ENCODE assay signal across 1 cellular context in the genomic region with DNA sequence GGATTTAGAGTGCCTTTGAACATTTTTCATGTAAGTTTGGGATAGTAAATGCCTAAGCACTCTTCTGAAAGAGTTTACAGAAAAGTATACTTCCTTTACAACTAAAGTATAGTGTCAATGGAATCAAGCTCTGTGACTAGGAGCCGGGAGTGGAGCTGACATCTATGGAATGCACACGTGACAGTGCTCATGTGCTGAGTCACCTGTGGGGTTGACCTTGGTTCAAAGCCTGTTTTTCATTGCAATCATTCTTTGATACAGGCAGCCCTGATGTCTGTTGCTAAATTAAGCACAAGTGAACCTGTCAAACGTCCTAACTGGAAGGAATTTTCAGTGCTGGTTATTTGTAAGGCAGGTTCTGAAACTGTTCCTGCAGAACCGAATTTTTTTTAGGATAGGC.
TF ChIP-seq lines count a peak whose summit lies in the region.

No MANE protein-coding gene starts in this region.

TF ChIP-seq in HCT116, 20 proteins besides CTCF, POLR2A, EP300 and RAD21 (continued from another document):
- TF ChIP-seq, protein P1, sequence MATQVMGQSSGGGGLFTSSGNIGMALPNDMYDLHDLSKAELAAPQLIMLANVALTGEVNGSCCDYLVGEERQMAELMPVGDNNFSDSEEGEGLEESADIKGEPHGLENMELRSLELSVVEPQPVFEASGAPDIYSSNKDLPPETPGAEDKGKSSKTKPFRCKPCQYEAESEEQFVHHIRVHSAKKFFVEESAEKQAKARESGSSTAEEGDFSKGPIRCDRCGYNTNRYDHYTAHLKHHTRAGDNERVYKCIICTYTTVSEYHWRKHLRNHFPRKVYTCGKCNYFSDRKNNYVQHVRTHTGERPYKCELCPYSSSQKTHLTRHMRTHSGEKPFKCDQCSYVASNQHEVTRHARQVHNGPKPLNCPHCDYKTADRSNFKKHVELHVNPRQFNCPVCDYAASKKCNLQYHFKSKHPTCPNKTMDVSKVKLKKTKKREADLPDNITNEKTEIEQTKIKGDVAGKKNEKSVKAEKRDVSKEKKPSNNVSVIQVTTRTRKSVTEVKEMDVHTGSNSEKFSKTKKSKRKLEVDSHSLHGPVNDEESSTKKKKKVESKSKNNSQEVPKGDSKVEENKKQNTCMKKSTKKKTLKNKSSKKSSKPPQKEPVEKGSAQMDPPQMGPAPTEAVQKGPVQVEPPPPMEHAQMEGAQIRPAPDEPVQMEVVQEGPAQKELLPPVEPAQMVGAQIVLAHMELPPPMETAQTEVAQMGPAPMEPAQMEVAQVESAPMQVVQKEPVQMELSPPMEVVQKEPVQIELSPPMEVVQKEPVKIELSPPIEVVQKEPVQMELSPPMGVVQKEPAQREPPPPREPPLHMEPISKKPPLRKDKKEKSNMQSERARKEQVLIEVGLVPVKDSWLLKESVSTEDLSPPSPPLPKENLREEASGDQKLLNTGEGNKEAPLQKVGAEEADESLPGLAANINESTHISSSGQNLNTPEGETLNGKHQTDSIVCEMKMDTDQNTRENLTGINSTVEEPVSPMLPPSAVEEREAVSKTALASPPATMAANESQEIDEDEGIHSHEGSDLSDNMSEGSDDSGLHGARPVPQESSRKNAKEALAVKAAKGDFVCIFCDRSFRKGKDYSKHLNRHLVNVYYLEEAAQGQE (IDR thresholded peaks at IDR 0.05; ENCODE audit: low read depth) = no peak
